ENCODE assay signal across 16 cellular contexts in the genomic region with DNA sequence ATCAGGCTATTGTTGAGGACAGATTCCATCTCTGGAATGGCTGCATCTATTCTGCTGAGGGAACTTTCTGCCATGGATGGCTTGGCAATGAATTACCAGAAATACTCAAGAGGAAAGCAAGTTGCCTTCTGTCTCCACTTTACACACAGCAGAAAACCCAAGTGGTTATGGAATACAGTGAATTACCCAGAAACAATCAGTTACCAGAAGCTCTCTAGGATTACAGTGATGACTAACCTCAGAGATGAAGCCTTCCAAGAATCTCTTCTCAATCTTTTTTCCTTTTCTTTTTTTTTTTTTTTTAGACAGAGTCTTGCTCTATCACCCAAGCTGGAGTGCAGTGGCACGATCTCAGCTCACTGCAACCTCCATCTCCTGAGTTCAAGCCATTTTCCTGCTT.
DNase-seq lines count a peak whose midpoint lies in the region; ATAC-seq lines count a peak whose summit lies in the region.
"Had no signal": no experiment of that assay in that cellular context is flagged by ENCODE, and none has a peak within 500 bp of the region (broad histone marks: within the 10 kb centered on the region; RNA-seq: fewer than 3 reads in every experiment).

No MANE protein-coding gene starts in this region.

- no peaks in the 10 kb centered on the region for H3K36me3 ChIP-seq in GM23248 (ENCODE audit: low read depth)
- H3K36me3 ChIP-seq in adipocyte (ENCODE audit: control insufficient read depth, insufficient read depth, low read length, severe bottlenecking): no peaks in the 10 kb centered on the region
- H3K36me3 ChIP-seq: tibial nerve had no signal

- no peak overlapping the region for H2AFZ ChIP-seq in GM23248

- H3K4me3 ChIP-seq in GM23248: no peak overlapping the region
- no peak overlapping the region for H3K4me3 ChIP-seq in adipocyte (ENCODE audit: low read length)
- H3K4me3 ChIP-seq: tibial nerve had no signal

- peaks cover 21% of the 10 kb centered on the region for H3F3A ChIP-seq in GM23248 (ENCODE audit: insufficient read depth)

- H3K27me3 ChIP-seq in GM23248 (replicated peaks; ENCODE audit: insufficient read depth) (no peaks in the 10 kb centered on the region), adipocyte (replicated peaks; ENCODE audit: control insufficient read depth, insufficient read depth, low read length) (peaks cover 8% of the 10 kb centered on the region)
- H3K27me3 ChIP-seq: tibial nerve had no signal

- H4K20me1 ChIP-seq in GM23248 (ENCODE audit: insufficient read depth): no peaks in the 10 kb centered on the region

- ATAC-seq in GM21515 (IDR thresholded peaks at IDR 0.05; ENCODE audit: unreplicated experiment): no peak
- no peak for ATAC-seq in stimulated activated naive CD8-positive, alpha-beta T cell treated with anti-CD3 and anti-CD28 coated beads, Interleukin-15, Interleukin-2, amounts not matched to agents 100 U/mL and 50 U/mL, for 24 hours
- ATAC-seq: activated naive CD4-positive, alpha-beta T cell treated with anti-CD3 and anti-CD28 coated beads, Interleukin-2, amount 50 U/mL, for 72 hours had no signal

- H3K4me1 ChIP-seq in GM23248 (ENCODE audit: insufficient read depth): peaks cover 18% of the 10 kb centered on the region
- H3K4me1 ChIP-seq in adipocyte (ENCODE audit: control insufficient read depth, insufficient read depth, low read length): peaks cover 20% of the 10 kb centered on the region

- intact Hi-C loops in posterior cingulate gyrus (cut with DNase I): no loop called here

- H3K79me2 ChIP-seq in GM23248 (ENCODE audit: insufficient read depth): no peaks in the 10 kb centered on the region

- in situ Hi-C loops in GM23248 (cut with MboI): no loop called here

- no peak overlapping the region for H3K4me2 ChIP-seq in GM23248 (ENCODE audit: unreplicated experiment)

- DNase-seq in A172 (ENCODE audit: low spot score): peak; percentile 25
- peak; percentile 80 for DNase-seq in GM23248
- peak; percentile 45 for DNase-seq in adipocyte (ENCODE audit: low read depth)
- DNase-seq in glomerular visceral epithelial cell (ENCODE audit: extremely low spot score): peak; percentile 49
- DNase-seq in posterior cingulate gyrus: no peak
- no peak for DNase-seq in DMS53 treated with DMSO at 0.1 percent for 48 hours (lab: John Stamatoyannopoulos, UW; ENCODE audit: unreplicated experiment)
- no peak for DNase-seq in stimulated activated naive CD8-positive, alpha-beta T cell treated with anti-CD3 and anti-CD28 coated beads, Interleukin-15, Interleukin-2, amounts not matched to agents 100 U/mL and 50 U/mL, for 24 hours
- DNase-seq: activated CD4-positive, alpha-beta T cell treated with anti-CD3 and anti-CD28 coated beads, Interleukin-2, amount 50 U/mL, for 1 hour; activated T-cell treated with anti-CD3 and anti-CD28 coated beads, Interleukin-2, amount 50 U/mL, for 24 hours; central memory CD4-positive, alpha-beta T cell; COR-L47; GF-D8; NCI-H1436 treated with DMSO at 0.1 percent for 48 hours had no signal

- H3K27ac ChIP-seq in GM23248: no peak overlapping the region
- H3K27ac ChIP-seq: tibial nerve had no signal

- H3K9ac ChIP-seq in GM23248 (no peak overlapping the region), adipocyte (ENCODE audit: low read length) (no peak overlapping the region)

- 32% methylated on average over 1 of the region's 1 CpG; no CpG with 5 or more reads in 1 of the 2 experiments for WGBS in GM23248 (ENCODE audit: low coverage in 1 of 2, low lambda C conversion rate in 2 of 2, missing lambda C conversion rate in 2 of 2), 2 experiments

- no peaks in the 10 kb centered on the region for H3K9me2 ChIP-seq in GM23248 (ENCODE audit: insufficient read depth)

- H3K9me3 ChIP-seq in GM23248 (ENCODE audit: low read depth) (no peaks in the 10 kb centered on the region), adipocyte (ENCODE audit: control insufficient read depth, low read length) (no peaks in the 10 kb centered on the region)
- H3K9me3 ChIP-seq: tibial nerve had no signal

Comparison
In these comparisons a context has a peak if more than half of its experiments do, and no peak if none do; other contexts are left out.
1. DNase-seq: peak in A172 (single experiment), GM23248 (single experiment), adipocyte (single experiment) and glomerular visceral epithelial cell (single experiment); none in posterior cingulate gyrus (0 of 10), DMS53 treated with DMSO at 0.1 percent for 48 hours (single experiment) and stimulated activated naive CD8-positive, alpha-beta T cell treated with anti-CD3 and anti-CD28 coated beads, Interleukin-15, Interleukin-2, amounts not matched to agents 100 U/mL and 50 U/mL, for 24 hours (single experiment).